Comparison of ENCODE assay signal across 22 cellular contexts in the genomic region with DNA sequence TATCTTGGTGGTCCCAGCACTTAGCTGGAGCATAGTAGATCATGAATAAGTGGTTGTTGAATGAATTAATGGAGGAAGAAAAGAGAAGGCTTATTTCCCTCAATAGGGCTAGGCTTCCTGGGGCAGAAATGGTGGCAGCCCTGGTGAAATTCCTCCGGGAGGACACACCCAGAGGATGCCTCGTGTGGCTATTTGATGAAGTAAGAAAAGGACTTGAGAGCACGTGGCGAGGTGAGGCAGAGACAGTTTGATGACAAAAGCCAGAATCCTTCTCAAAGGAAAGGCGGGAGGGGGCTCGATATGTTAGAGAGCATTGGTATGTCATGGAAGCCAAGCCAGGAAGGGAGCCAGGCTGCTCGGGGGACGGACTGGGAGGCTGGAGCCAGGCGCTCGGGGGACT. TPM values are rescaled to one million over a fixed set of nuclear protein-coding genes. Genes with fewer than 3 reads are reported as not detected.
A peak's percentile ranks its signal among the peaks of the same experiment; 100 is the strongest.
DNase-seq lines count a peak whose midpoint lies in the region; ATAC-seq, FAIRE-seq and TF ChIP-seq lines count a peak whose summit lies in the region.
"Had no signal": no experiment of that assay in that cellular context is flagged by ENCODE, and none has a peak within 500 bp of the region (broad histone marks: within the 10 kb centered on the region; RNA-seq: fewer than 3 reads in every experiment).

No MANE protein-coding gene starts in this region.

- no peaks in the 10 kb centered on the region for H3K79me2 ChIP-seq in HepG2 (ENCODE audit: insufficient read depth, low read length)
- H3K79me2 ChIP-seq in neural progenitor cell (ENCODE audit: low read depth) = no peaks in the 10 kb centered on the region

- WGBS in HepG2 (ENCODE audit: low lambda C conversion rate) = 59% methylated on average over 10 of the region's 10 CpGs
- 43% methylated on average over 3 of the region's 10 CpGs for WGBS in right lobe of liver (ENCODE audit: insufficient coverage, low coverage, low lambda C conversion rate, missing lambda C conversion rate)
- WGBS in endodermal cell (ENCODE audit: insufficient coverage in 1 of 2, insufficient read length in 1 of 2), 2 experiments = 83 to 90% methylated on average over 7 to 10 of the region's 10 CpGs

- H3K4me1 Mint-ChIP-seq in endodermal cell = peaks cover 7% of the 10 kb centered on the region
- H3K4me1 Mint-ChIP-seq in neural progenitor cell = no peaks in the 10 kb centered on the region
- H3K4me1 Mint-ChIP-seq in mesothelial cell of epicardium = no peaks in the 10 kb centered on the region

- no peak for TF ChIP-seq RAD21 in HepG2 (CRISPR knock-in tag; IDR thresholded peaks at IDR 0.05)

- no peak for TF ChIP-seq POLR2A in HepG2 (IDR thresholded peaks at IDR 0.05; ENCODE audit: insufficient read depth in 1 of 2, low read depth in 2 of 2, low read length in 2 of 2)
- TF ChIP-seq POLR2A in right lobe of liver (IDR thresholded peaks at IDR 0.05) = no peak

- no peak; the same call in 2 of the 3 replicates for ATAC-seq in HepG2
- ATAC-seq in right lobe of liver = no peak
- ATAC-seq in HG03354 (IDR thresholded peaks at IDR 0.05; ENCODE audit: poor library complexity, severe bottlenecking, unreplicated experiment) = no peak
- ATAC-seq: GM12878, HCT116 had no signal

- FAIRE-seq in HepG2 (lab: Jason Lieb, UNC) = no peak
- FAIRE-seq: A549, GM12878, HTR-8/SVneo had no signal

- BruUV-seq in HepG2 (replicated peaks; lab: Mats Ljungman, UMichigan) = no TSS peak

- DNase-seq in HepG2 (ENCODE audit: low spot score) (no peak), right lobe of liver (no peak), endodermal cell (peak; percentile 46), neural progenitor cell (ENCODE audit: low spot score) (no peak), RWPE1 (ENCODE audit: low spot score) (no peak), mesothelial cell of epicardium (ENCODE audit: low spot score in 2 of 2, unreplicated experiment in 2 of 2) (no peak)
- DNase-seq: AML-193; CD4-positive, alpha-beta T cell; DMS153; DMS79; GM23248; H7; HFFc6 had no signal

- no peaks in the 10 kb centered on the region for H3K36me3 ChIP-seq in HepG2 (replicated peaks in 1 of 2; ENCODE audit: control insufficient read depth in 1 of 2, insufficient read depth in 2 of 2, low read length in 2 of 2)
- H3K36me3 ChIP-seq in right lobe of liver = no peaks in the 10 kb centered on the region
- no peaks in the 10 kb centered on the region for H3K36me3 ChIP-seq in endodermal cell (ENCODE audit: control insufficient read depth, insufficient read depth, low read length)
- no peaks in the 10 kb centered on the region for H3K36me3 ChIP-seq in neural progenitor cell

- H4K20me1 ChIP-seq in HepG2 (ENCODE audit: insufficient read depth, low read length) = no peaks in the 10 kb centered on the region
- no peaks in the 10 kb centered on the region for H4K20me1 ChIP-seq in neural progenitor cell (ENCODE audit: low read depth)

- H3K4me1 ChIP-seq in HepG2 (ENCODE audit: insufficient read depth, low read length) = no peaks in the 10 kb centered on the region
- H3K4me1 ChIP-seq in right lobe of liver = no peaks in the 10 kb centered on the region
- H3K4me1 ChIP-seq in endodermal cell (ENCODE audit: control insufficient read depth, insufficient read depth, low read length) = no peaks in the 10 kb centered on the region
- H3K4me1 ChIP-seq in neural progenitor cell = peaks cover 5% of the 10 kb centered on the region

- H3K27ac Mint-ChIP-seq in endodermal cell = no peak overlapping the region
- no peak overlapping the region for H3K27ac Mint-ChIP-seq in neural progenitor cell
- no peak overlapping the region for H3K27ac Mint-ChIP-seq in mesothelial cell of epicardium
- H3K27ac Mint-ChIP-seq: CD4-positive, alpha-beta T cell; HFFc6; IgD-negative memory B cell had no signal

- no peak overlapping the region for H2AFZ ChIP-seq in HepG2 (ENCODE audit: low read length)
- H2AFZ ChIP-seq in neural progenitor cell (replicated peaks) = peak overlapping the region; percentile 82
- H2AFZ ChIP-seq: GM23248 had no signal

- peaks cover 18% of the 10 kb centered on the region for H3K9me3 Mint-ChIP-seq in endodermal cell
- H3K9me3 Mint-ChIP-seq in neural progenitor cell = peaks cover 18% of the 10 kb centered on the region
- peaks cover 17% of the 10 kb centered on the region for H3K9me3 Mint-ChIP-seq in mesothelial cell of epicardium
- H3K9me3 Mint-ChIP-seq: HFFc6 had no signal

- H3K4me3 ChIP-seq in HepG2 (replicated peaks in 1 of 3; ENCODE audit: insufficient read depth in 1 of 3, low read depth in 2 of 3, low read length in 3 of 3) (no peak overlapping the region), right lobe of liver (no peak overlapping the region), endodermal cell (ENCODE audit: low read length) (no peak overlapping the region), neural progenitor cell (no peak overlapping the region)
- H3K4me3 ChIP-seq: A549, GM12878, GM23248 had no signal

- CTCF ChIA-PET in HepG2 (lab: Yijun Ruan, JAX; ENCODE audit: low intra/inter-chr PET ratio, low total read pairs) = no interaction called here
- CTCF ChIA-PET in RWPE1 (lab: Yijun Ruan, JAX) = no interaction called here

- no peak for TF ChIP-seq EP300 in HepG2 (IDR thresholded peaks at IDR 0.05; ENCODE audit: low read depth in 2 of 2, low read length in 2 of 2)
- no peak for TF ChIP-seq EP300 in HepG2 (CRISPR knock-in tag; IDR thresholded peaks at IDR 0.05; ENCODE audit: borderline replicate concordance)

- no peaks in the 10 kb centered on the region for H3K36me3 Mint-ChIP-seq in endodermal cell (ENCODE audit: low read depth)
- no peaks in the 10 kb centered on the region for H3K36me3 Mint-ChIP-seq in neural progenitor cell
- peaks cover 11% of the 10 kb centered on the region for H3K36me3 Mint-ChIP-seq in mesothelial cell of epicardium

- in situ Hi-C loops in HepG2 (cut with HindIII; ENCODE audit: extremely low pct_ligation_motif_present, low pct_unique_long_range_greater_than_20kb) = no loop called here

- H3K27me3 Mint-ChIP-seq in endodermal cell (ENCODE audit: insufficient read depth) = peaks cover 72% of the 10 kb centered on the region
- peaks cover 6% of the 10 kb centered on the region for H3K27me3 Mint-ChIP-seq in neural progenitor cell (ENCODE audit: insufficient read depth, low read depth)
- no peaks in the 10 kb centered on the region for H3K27me3 Mint-ChIP-seq in mesothelial cell of epicardium (ENCODE audit: low read depth)
- H3K27me3 Mint-ChIP-seq: CD4-positive, alpha-beta T cell; IgD-negative memory B cell had no signal

- H3K9me3 ChIP-seq in HepG2 (ENCODE audit: low read length) (no peaks in the 10 kb centered on the region), right lobe of liver (no peaks in the 10 kb centered on the region), endodermal cell (ENCODE audit: control insufficient read depth, low read length) (peaks cover 17% of the 10 kb centered on the region), neural progenitor cell (ENCODE audit: low read depth) (no peaks in the 10 kb centered on the region)
- H3K9me3 ChIP-seq: A549 had no signal

- no peak overlapping the region for H3K4me2 ChIP-seq in HepG2 (ENCODE audit: low read depth, low read length)
- no peak overlapping the region for H3K4me2 ChIP-seq in neural progenitor cell
- H3K4me2 ChIP-seq: A549 had no signal

- no peak for TF ChIP-seq CTCF in HepG2 (CRISPR knock-in tag; IDR thresholded peaks at IDR 0.05)
- no peak for TF ChIP-seq CTCF in right lobe of liver (IDR thresholded peaks at IDR 0.05)
- no peak for TF ChIP-seq CTCF in endodermal cell (conservative IDR thresholded peaks at IDR 0.05)
- no peak for TF ChIP-seq CTCF in neural progenitor cell (IDR thresholded peaks at IDR 0.05)
- TF ChIP-seq CTCF in RWPE1 (conservative IDR thresholded peaks at IDR 0.05; ENCODE audit: low read depth) = no peak
- TF ChIP-seq CTCF in mesothelial cell of epicardium (IDR thresholded peaks at IDR 0.05; ENCODE audit: unreplicated experiment) = no peak

- H3F3A ChIP-seq in neural progenitor cell (ENCODE audit: low read depth) = no peaks in the 10 kb centered on the region

- POLR2A ChIA-PET in HepG2 (lab: Yijun Ruan, JAX) (no interaction called here), RWPE1 (lab: Yijun Ruan, JAX; ENCODE audit: low non-redundant PET) (no interaction called here)

- H3K4me3 Mint-ChIP-seq in endodermal cell (no peak overlapping the region), neural progenitor cell (no peak overlapping the region), mesothelial cell of epicardium (no peak overlapping the region)
- H3K4me3 Mint-ChIP-seq: CD4-positive, alpha-beta T cell; HFFc6 had no signal

- H3K9ac ChIP-seq in HepG2 (ENCODE audit: insufficient read depth, low read depth, low read length) (no peak overlapping the region), endodermal cell (ENCODE audit: extremely low read depth, low read length, poor library complexity, severe bottlenecking) (no peak overlapping the region), neural progenitor cell (no peak overlapping the region)
- H3K9ac ChIP-seq: GM23248 had no signal

- H3K27me3 ChIP-seq in HepG2 (ENCODE audit: control insufficient read depth in 1 of 2, insufficient read depth in 2 of 2, low read length in 2 of 2) (peaks cover 2 to 20% of the 10 kb centered on the region in 2 experiments; a peak in 3 of 5 replicates), right lobe of liver (no peaks in the 10 kb centered on the region), endodermal cell (ENCODE audit: control insufficient read depth, insufficient read depth, low read length, poor library complexity, severe bottlenecking) (peaks cover 63% of the 10 kb centered on the region), neural progenitor cell (no peaks in the 10 kb centered on the region)

- no peak overlapping the region for H3K27ac ChIP-seq in HepG2 (ENCODE audit: extremely low read length, insufficient read depth, low read length)
- H3K27ac ChIP-seq in right lobe of liver = no peak overlapping the region
- H3K27ac ChIP-seq in endodermal cell (ENCODE audit: low read depth, low read length) = no peak overlapping the region
- H3K27ac ChIP-seq in neural progenitor cell = no peak overlapping the region
- no peak overlapping the region for H3K27ac ChIP-seq in RWPE1
- H3K27ac ChIP-seq: 22Rv1, A549, C4-2B, GM23248 had no signal

- intact Hi-C loops in HepG2 (cut with micrococcal nuclease; ENCODE audit: unreplicated experiment) = no loop called here
- intact Hi-C loops in right lobe of liver (cut with DNase I) = no loop called here

RNA-seq across cellular contexts. Expression of gene FAM228A, which starts 14.7 kb away (rescaled TPM):
- total RNA-seq in HepG2 (2016; rRNA removed; fragmentation: Illumina TruSeq; extraction: Trizol) = not detected in 2 replicates
- total RNA-seq in HepG2 (2016; cell fraction: cytosol; rRNA removed; fragmentation: Illumina TruSeq; extraction: Trizol; ENCODE audit: low read depth) = not detected in 2 replicates
- not detected in 2 replicates for total RNA-seq in HepG2 (2016; cell fraction: insoluble cytoplasmic fraction; rRNA removed; fragmentation: Illumina TruSeq; extraction: Trizol)
- total RNA-seq in HepG2 (2016; cell fraction: membrane; rRNA removed; fragmentation: Illumina TruSeq; extraction: Trizol) = not detected in 2 replicates
- total RNA-seq in HepG2 (2016; cell fraction: nucleus; rRNA removed; fragmentation: Illumina TruSeq; extraction: Trizol) = not detected in 2 replicates
- not detected in 2 replicates for polyA plus RNA-seq in HepG2 (2011; rRNA removed)
- polyA plus RNA-seq in HepG2 (2011; cell fraction: cytosol; rRNA removed) = not detected in 2 replicates
- not detected in 2 replicates for polyA plus RNA-seq in HepG2 (2011; cell fraction: nucleus; rRNA removed)
- polyA plus RNA-seq in HepG2 (2012) = 0.09 TPM in 1 of 2 replicates, not detected in the other
- not detected in 2 replicates for polyA plus RNA-seq in HepG2 (2016; cell fraction: cytosol; fragmentation: Illumina TruSeq; extraction: Trizol; ENCODE audit: low read depth)
- polyA plus RNA-seq in HepG2 (2016; cell fraction: insoluble cytoplasmic fraction; fragmentation: Illumina TruSeq; extraction: Trizol; ENCODE audit: low read depth) = not detected in 2 replicates
- polyA plus RNA-seq in HepG2 (2016; cell fraction: membrane; fragmentation: Illumina TruSeq; extraction: Trizol; ENCODE audit: low read depth) = not detected in 2 replicates
- not detected in 2 replicates for polyA plus RNA-seq in HepG2 (2016; cell fraction: nucleus; fragmentation: Illumina TruSeq; extraction: Trizol; ENCODE audit: insufficient read depth, low read depth)
- not detected in 2 replicates for polyA minus RNA-seq in HepG2 (2011; rRNA and poly(A)+ RNA removed; ENCODE audit: low replicate concordance)
- polyA minus RNA-seq in HepG2 (2011; cell fraction: cytosol; rRNA and poly(A)+ RNA removed) = not detected in 2 replicates
- not detected in 2 replicates for polyA minus RNA-seq in HepG2 (2011; cell fraction: nucleus; rRNA and poly(A)+ RNA removed)
- under 1 TPM in 3 of 6 experiments, not detected in 3; 0.12 to 0.22 (median 0.18) TPM for total RNA-seq in right lobe of liver
- total RNA-seq in endodermal cell = under 1 TPM in 1 of 2 donors, not detected in 1; 0.53 TPM
- 0.50 TPM for polyA plus RNA-seq in endodermal cell (2013, experiment 1 of 2)
- polyA plus RNA-seq in endodermal cell (2013, experiment 2 of 2) = 0.29 TPM
- 0.34 TPM in 1 of 2 replicates, not detected in the other for total RNA-seq in neural progenitor cell (ENCODE audit: low replicate concordance)
- 1.1 to 1.4 TPM (median 1.4 TPM) in 3 replicates for total RNA-seq in mesothelial cell of epicardium
- total RNA-seq: G401, GM12878, HFFc6 had no signal
- polyA plus RNA-seq: GM23248, IgD-negative memory B cell had no signal
